ENCODE assay signal across 9 cellular contexts in the genomic region with DNA sequence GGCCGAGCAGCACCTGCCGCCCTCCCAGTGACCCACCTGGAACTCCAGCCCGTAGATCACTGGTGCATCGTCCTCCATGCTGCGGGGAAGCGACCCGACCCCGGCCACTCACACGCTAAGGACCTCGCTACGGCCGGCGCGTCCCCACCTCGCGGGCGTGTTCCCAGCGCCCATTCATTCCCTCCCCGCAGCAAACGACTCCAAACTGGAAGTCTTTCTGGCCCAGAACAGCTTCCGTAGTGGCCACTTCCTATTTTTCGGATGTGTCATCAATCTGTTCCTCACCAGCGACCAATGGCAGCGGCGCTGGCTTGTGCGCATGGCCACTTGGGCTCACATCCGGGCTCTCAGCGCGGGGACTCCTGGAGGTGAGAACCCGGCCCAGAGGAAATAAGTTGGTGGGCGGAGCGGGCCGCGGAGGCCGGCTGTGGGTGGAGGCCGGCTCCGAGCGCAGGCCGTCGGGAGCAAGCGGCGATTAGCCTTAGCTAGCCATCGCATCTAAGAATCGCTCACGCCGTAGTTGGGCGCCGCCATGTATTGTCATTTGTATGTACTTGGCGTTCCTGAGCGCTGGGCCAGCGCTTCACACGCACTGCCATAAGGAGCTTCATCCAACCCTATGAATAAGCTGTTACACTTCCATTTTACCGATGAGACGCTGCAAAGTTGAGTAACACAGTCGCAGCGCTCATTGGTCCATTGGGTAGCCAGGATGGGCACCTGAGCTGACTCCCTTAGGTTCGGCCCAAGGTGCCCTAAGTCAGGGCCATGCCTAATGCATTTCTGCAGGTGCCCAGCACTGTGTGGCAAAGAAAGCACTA. TPM values are rescaled to one million over a fixed set of nuclear protein-coding genes. Genes with fewer than 3 reads are reported as not detected.
DNase-seq lines count a peak whose midpoint lies in the region; ATAC-seq, FAIRE-seq and TF ChIP-seq lines count a peak whose summit lies in the region.
"Had no signal": no experiment of that assay in that cellular context is flagged by ENCODE, and none has a peak within 500 bp of the region (broad histone marks: within the 10 kb centered on the region; RNA-seq: fewer than 3 reads in every experiment).

A gene (minus strand): TSS at position 207 of the 821 bp plus-strand sequence. CDS start 129 bp downstream, at position 78.

- H3K9me3 ChIP-seq in kidney (ENCODE audit: control insufficient read depth in 1 of 2, low read length in 2 of 2): no peaks in the 10 kb centered on the region

- TF ChIP-seq POLR2A in GM19099 (IDR thresholded peaks at IDR 0.05; ENCODE audit: extremely low read depth, insufficient read length, low read depth): peak; percentile 82

- H3K27ac ChIP-seq in kidney (ENCODE audit: low read depth in 2 of 2, low read length in 2 of 2): peak within 1 kb of the TSS; percentile 94 to 95

- no peak for TF ChIP-seq CTCF in kidney (IDR thresholded peaks at IDR 0.05; ENCODE audit: borderline replicate concordance, extremely low read depth, insufficient read depth)

- H3K4me1 ChIP-seq in kidney (ENCODE audit: control insufficient read depth in 1 of 2, insufficient read depth in 1 of 2, low read depth in 1 of 2, low read length in 2 of 2): peaks cover 20 to 24% of the 10 kb centered on the region in 2 donors

- peak; percentile 87 for ATAC-seq in HG03432 (IDR thresholded peaks at IDR 0.05; ENCODE audit: unreplicated experiment)

- H3K9ac ChIP-seq in kidney (ENCODE audit: low read length in 2 of 2): peak within 1 kb of the TSS; percentile 63 to 84

- intact Hi-C loops in kidney (cut with DNase I): no loop called here

- peak; percentile 98 for DNase-seq in AG20443 (ENCODE audit: low spot score)
- peak; percentile 98 for DNase-seq in NCI-H510A (lab: John Stamatoyannopoulos, UW)
- DNase-seq in activated CD4-positive, alpha-beta T cell treated with anti-CD3 and anti-CD28 coated beads for 1 hour: peak; percentile 93
- DNase-seq in cerebellum (ENCODE audit: low spot score): peak; percentile 95
- peak; percentile 99 for DNase-seq in kidney
- DNase-seq in stimulated activated CD4-positive, alpha-beta T cell treated with anti-CD3 and anti-CD28 coated beads, Interleukin-15, amount 100 ng/mL, for 24 hours: peak; percentile 96

- no peak for FAIRE-seq in kidney (lab: Jason Lieb, UNC)
- FAIRE-seq: islet of Langerhans had no signal

- H3K4me3 ChIP-seq in kidney (ENCODE audit: low read length in 2 of 2): peak within 1 kb of the TSS; percentile 93 to 95

- no peaks in the 10 kb centered on the region for H3K36me3 ChIP-seq in kidney (ENCODE audit: control insufficient read depth in 1 of 2, insufficient read depth in 2 of 2, low read length in 2 of 2)

RNA-seq across cellular contexts. Expression of the gene that starts here (rescaled TPM):
- 32.0 TPM for total RNA-seq in cerebellum
- 28.2 TPM for total RNA-seq in kidney
- 37.8 TPM for polyA plus RNA-seq in kidney (ENCODE audit: insufficient read depth, low read depth, low replicate concordance)

Comparison
In these comparisons a context has a peak if more than half of its experiments do, and no peak if none do; other contexts are left out.
1. Peak in every context shown above with its lines: DNase-seq, ATAC-seq, H3K4me3 ChIP-seq and H3K27ac ChIP-seq.